17 cellular contexts compared by ENCODE assay signal in the genomic region with DNA sequence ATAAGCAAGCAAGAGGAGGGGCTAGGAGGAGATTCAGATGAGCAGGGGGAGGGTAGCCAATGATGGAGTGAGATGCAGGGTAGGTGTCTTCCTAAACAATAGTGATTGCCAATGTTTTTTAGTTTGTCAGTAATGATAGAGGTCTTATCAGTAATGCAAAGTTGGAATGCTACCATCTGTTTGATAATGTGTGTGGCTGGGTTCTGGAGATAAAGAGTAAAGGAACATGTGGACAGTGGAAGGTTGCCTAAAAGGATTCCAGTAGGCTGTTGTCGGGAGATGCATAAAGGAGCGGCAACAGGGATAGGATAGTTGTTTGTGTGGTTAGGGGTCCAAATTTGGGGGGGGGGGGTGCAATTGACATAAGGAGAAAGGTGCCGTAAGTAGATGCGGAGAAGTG. TPM values are rescaled to one million over a fixed set of nuclear protein-coding genes. Genes with fewer than 3 reads are reported as not detected.
DNase-seq lines count a peak whose midpoint lies in the region; ATAC-seq and TF ChIP-seq lines count a peak whose summit lies in the region.
"Had no signal": no experiment of that assay in that cellular context is flagged by ENCODE, and none has a peak within 500 bp of the region (broad histone marks: within the 10 kb centered on the region; RNA-seq: fewer than 3 reads in every experiment).

No MANE protein-coding gene starts in this region.

- TF ChIP-seq POLR2A in erythroblast (IDR thresholded peaks at IDR 0.05; ENCODE audit: low read length) = no peak

- H3K4me1 Mint-ChIP-seq in activated CD4-positive, alpha-beta T cell treated with anti-CD3 and anti-CD28 coated beads, Interleukin-2, amount 10 ng/mL, durations not matched to agents 7 days and 5 days = peaks cover 48% of the 10 kb centered on the region
- peaks cover 55% of the 10 kb centered on the region for H3K4me1 Mint-ChIP-seq in activated CD8-positive, alpha-beta T cell treated with anti-CD3 and anti-CD28 coated beads, Interleukin-2, amount 10 ng/mL, durations not matched to agents 7 days and 5 days (ENCODE audit: low read depth)

- intact Hi-C loops in A673 (cut with micrococcal nuclease; ENCODE audit: unreplicated experiment) = no loop called here

- POLR2A ChIA-PET in activated CD4-positive, alpha-beta T cell treated with anti-CD3 and anti-CD28 coated beads, Interleukin-2, amount 10 ng/mL, durations not matched to agents 7 days and 5 days (lab: Charles Lee) = no interaction called here
- POLR2A ChIA-PET in activated CD8-positive, alpha-beta T cell treated with anti-CD3 and anti-CD28 coated beads, Interleukin-2, amount 10 ng/mL, durations not matched to agents 7 days and 5 days (lab: Charles Lee) = no interaction called here
- POLR2A ChIA-PET in A673 (lab: Charles Lee; ENCODE audit: low non-redundant PET) = no interaction called here

- peaks cover 9% of the 10 kb centered on the region for H3K9me3 ChIP-seq in A673 (ENCODE audit: low read depth, low read length, poor library complexity, severe bottlenecking)

- no TSS peak for BruUV-seq in A673 (replicated peaks; lab: Mats Ljungman, UMichigan)

- H3K27me3 Mint-ChIP-seq in activated CD4-positive, alpha-beta T cell treated with anti-CD3 and anti-CD28 coated beads, Interleukin-2, amount 10 ng/mL, durations not matched to agents 7 days and 5 days = no peaks in the 10 kb centered on the region
- H3K27me3 Mint-ChIP-seq in activated CD8-positive, alpha-beta T cell treated with anti-CD3 and anti-CD28 coated beads, Interleukin-2, amount 10 ng/mL, durations not matched to agents 7 days and 5 days (ENCODE audit: low read depth) = no peaks in the 10 kb centered on the region

- no peak for DNase-seq in activated CD4-positive, alpha-beta T cell treated with anti-CD3 and anti-CD28 coated beads, Interleukin-2, amount 10 ng/mL, durations not matched to agents 7 days and 5 days
- DNase-seq in activated CD4-positive, alpha-beta T cell treated with anti-CD3 and anti-CD28 coated beads, Interleukin-2, amount 50 U/mL, for 1 hour = no peak
- peak in 52 of 76 experiments; percentile 1 to 82 (median 32) for DNase-seq in HUDEP-2 (lab: John Stamatoyannopoulos, UW; ENCODE audit: unreplicated experiment in 76 of 76)
- no peak for DNase-seq in activated CD8-positive, alpha-beta T cell treated with anti-CD3 and anti-CD28 coated beads, Interleukin-2, amount 10 ng/mL, durations not matched to agents 7 days and 5 days
- DNase-seq in erythroblast (lab: John Stamatoyannopoulos, UW) = peak; percentile 29 to 79
- DNase-seq in A673 (ENCODE audit: low spot score) = no peak
- DNase-seq in medulla oblongata (ENCODE audit: extremely low spot score) = no peak
- DNase-seq: AML-193; CD8-positive, alpha-beta T cell; DND-41; GDM1; IMR-90; NCI-H1930; NCI-H446 treated with DMSO at 0.1 percent for 48 hours had no signal

- H3K4me3 ChIP-seq in A673 (ENCODE audit: low read depth, low read length, poor library complexity, severe bottlenecking) = no peak overlapping the region

- ATAC-seq in activated CD8-positive, alpha-beta T cell treated with anti-CD3 and anti-CD28 coated beads, Interleukin-2, amount 10 ng/mL, durations not matched to agents 7 days and 5 days = no peak
- ATAC-seq in GM21825 (IDR thresholded peaks at IDR 0.05; ENCODE audit: unreplicated experiment) = no peak
- ATAC-seq: CD8-positive, alpha-beta T cell; HCT116 had no signal

- H3K4me3 Mint-ChIP-seq in activated CD4-positive, alpha-beta T cell treated with anti-CD3 and anti-CD28 coated beads, Interleukin-2, amount 10 ng/mL, durations not matched to agents 7 days and 5 days = no peak overlapping the region
- H3K4me3 Mint-ChIP-seq in activated CD8-positive, alpha-beta T cell treated with anti-CD3 and anti-CD28 coated beads, Interleukin-2, amount 10 ng/mL, durations not matched to agents 7 days and 5 days = no peak overlapping the region
- H3K4me3 Mint-ChIP-seq: CD8-positive, alpha-beta T cell had no signal

- H3K36me3 ChIP-seq in A673 (ENCODE audit: insufficient read depth, low read length, poor library complexity, severe bottlenecking) = no peaks in the 10 kb centered on the region

- no peaks in the 10 kb centered on the region for H3K4me1 ChIP-seq in A673 (ENCODE audit: insufficient read depth, low read length, poor library complexity, severe bottlenecking)

- CTCF ChIA-PET in activated CD4-positive, alpha-beta T cell treated with anti-CD3 and anti-CD28 coated beads, Interleukin-2, amount 10 ng/mL, durations not matched to agents 7 days and 5 days (lab: Charles Lee) = no interaction called here
- CTCF ChIA-PET in activated CD8-positive, alpha-beta T cell treated with anti-CD3 and anti-CD28 coated beads, Interleukin-2, amount 10 ng/mL, durations not matched to agents 7 days and 5 days (lab: Charles Lee) = interaction anchor here (1.7 to 5.1 kb wide), 2 partner anchors 26 to 183 kb away, joined by 6 to 48 read pairs; no protein-coding TSS in a partner anchor
- CTCF ChIA-PET in A673 (lab: Charles Lee) = no interaction called here

- H3K27ac ChIP-seq in A673 (ENCODE audit: low read depth, low read length, poor library complexity, severe bottlenecking) = no peak overlapping the region

- peak overlapping the region; percentile 46 for H3K27ac Mint-ChIP-seq in activated CD4-positive, alpha-beta T cell treated with anti-CD3 and anti-CD28 coated beads, Interleukin-2, amount 10 ng/mL, durations not matched to agents 7 days and 5 days
- peak overlapping the region; percentile 6 for H3K27ac Mint-ChIP-seq in activated CD8-positive, alpha-beta T cell treated with anti-CD3 and anti-CD28 coated beads, Interleukin-2, amount 10 ng/mL, durations not matched to agents 7 days and 5 days

- H3K36me3 Mint-ChIP-seq in activated CD4-positive, alpha-beta T cell treated with anti-CD3 and anti-CD28 coated beads, Interleukin-2, amount 10 ng/mL, durations not matched to agents 7 days and 5 days (ENCODE audit: low read depth) = peaks cover 82% of the 10 kb centered on the region
- peaks cover 56% of the 10 kb centered on the region for H3K36me3 Mint-ChIP-seq in activated CD8-positive, alpha-beta T cell treated with anti-CD3 and anti-CD28 coated beads, Interleukin-2, amount 10 ng/mL, durations not matched to agents 7 days and 5 days (ENCODE audit: low read depth)

- H3K9me3 Mint-ChIP-seq in activated CD4-positive, alpha-beta T cell treated with anti-CD3 and anti-CD28 coated beads, Interleukin-2, amount 10 ng/mL, durations not matched to agents 7 days and 5 days = peaks cover 45% of the 10 kb centered on the region
- peaks cover 36% of the 10 kb centered on the region for H3K9me3 Mint-ChIP-seq in activated CD8-positive, alpha-beta T cell treated with anti-CD3 and anti-CD28 coated beads, Interleukin-2, amount 10 ng/mL, durations not matched to agents 7 days and 5 days (ENCODE audit: insufficient read depth)

- no peaks in the 10 kb centered on the region for H3K27me3 ChIP-seq in A673 (replicated peaks; ENCODE audit: insufficient read depth, low read depth, low read length, poor library complexity)

- TF ChIP-seq CTCF in A673 (conservative IDR thresholded peaks at IDR 0.05; ENCODE audit: low read depth, low read length) = no peak

RNA-seq across cellular contexts. Expression of gene TESPA1, which starts 52.5 kb away (rescaled TPM):
- 100 to 1,000 TPM; 113 to 136 TPM for total RNA-seq in activated CD4-positive, alpha-beta T cell treated with anti-CD3 and anti-CD28 coated beads, Interleukin-2, amount 10 ng/mL, durations not matched to agents 7 days and 5 days
- total RNA-seq in activated CD8-positive, alpha-beta T cell treated with anti-CD3 and anti-CD28 coated beads, Interleukin-2, amount 10 ng/mL, durations not matched to agents 7 days and 5 days = 10 to 100 TPM; 81.0 to 84.6 TPM
- not detected in 2 replicates for total RNA-seq in A673 (2021)
- total RNA-seq: IMR-90, LHCN-M2 had no signal

Comparison
In these comparisons a context has a peak if more than half of its experiments do, and no peak if none do; other contexts are left out.
1. DNase-seq: peak in HUDEP-2 (52 of 76) and erythroblast (2 of 2); none in activated CD4-positive, alpha-beta T cell treated with anti-CD3 and anti-CD28 coated beads, Interleukin-2, amount 10 ng/mL, durations not matched to agents 7 days and 5 days (single experiment), activated CD4-positive, alpha-beta T cell treated with anti-CD3 and anti-CD28 coated beads, Interleukin-2, amount 50 U/mL, for 1 hour (single experiment), activated CD8-positive, alpha-beta T cell treated with anti-CD3 and anti-CD28 coated beads, Interleukin-2, amount 10 ng/mL, durations not matched to agents 7 days and 5 days (single experiment), A673 (single experiment) and medulla oblongata (single experiment).
2. RNA of gene TESPA1, which starts 52.5 kb away (total RNA-seq): 113 to 136 TPM in activated CD4-positive, alpha-beta T cell treated with anti-CD3 and anti-CD28 coated beads, Interleukin-2, amount 10 ng/mL, durations not matched to agents 7 days and 5 days and 81.0 to 84.6 TPM in activated CD8-positive, alpha-beta T cell treated with anti-CD3 and anti-CD28 coated beads, Interleukin-2, amount 10 ng/mL, durations not matched to agents 7 days and 5 days; not detected in A673; every median in the first group is over 10 times any median in the second.